Comparison of ENCODE assay signal across 7 cellular contexts in genomic region chr4:138964716-138965426, GRCh38.
"Had no signal": no experiment of that assay in that cellular context is flagged by ENCODE, and none has a peak within 500 bp of the region (broad histone marks: within the 10 kb centered on the region; RNA-seq: fewer than 3 reads in every experiment).

No MANE protein-coding gene starts in this region.

- FAIRE-seq: G401.6, GM12878, GM12891, GM12892, GM18507 had no signal

- H3K4me3 ChIP-seq: GM12878 had no signal

- ATAC-seq: GM12878 had no signal

- DNase-seq: GDM1, GF-D8 had no signal
